ENCODE assay signal across 22 cellular contexts in genomic region chr19:33000510-33000909, GRCh38. TPM values are rescaled to one million over a fixed set of nuclear protein-coding genes. Genes with fewer than 3 reads are reported as not detected.
DNase-seq lines count a peak whose midpoint lies in the region; ATAC-seq, FAIRE-seq and TF ChIP-seq lines count a peak whose summit lies in the region.
"Had no signal": no experiment of that assay in that cellular context is flagged by ENCODE, and none has a peak within 500 bp of the region (broad histone marks: within the 10 kb centered on the region; RNA-seq: fewer than 3 reads in every experiment).

No MANE protein-coding gene starts in this region.

- no peak overlapping the region for H3K27ac ChIP-seq in CD4-positive, alpha-beta T cell (ENCODE audit: low read depth, low read length)
- peak overlapping the region; percentile 9; the same call in 1 of the 2 replicates for H3K27ac ChIP-seq in VCaP
- H3K27ac ChIP-seq: skin epidermis, tibial artery had no signal

- peaks cover 2% of the 10 kb centered on the region for H3K27me3 Mint-ChIP-seq in activated CD4-positive, alpha-beta T cell treated with anti-CD3 and anti-CD28 coated beads, Interleukin-2, amount 10 ng/mL, durations not matched to agents 24 days and 14 days
- H3K27me3 Mint-ChIP-seq in CD4-positive, alpha-beta T cell = no peaks in the 10 kb centered on the region
- peaks cover 18% of the 10 kb centered on the region for H3K27me3 Mint-ChIP-seq in central memory CD8-positive, alpha-beta T cell
- H3K27me3 Mint-ChIP-seq: stimulated activated memory B cell treated with anti-CD40 and anti-IgM and Interleukin-4, amounts not matched to agents 10 μg/mL and 1 μg/mL and 100 μg/mL, for 72 hours had no signal

- peak overlapping the region; percentile 39 for H3K4me3 Mint-ChIP-seq in activated CD4-positive, alpha-beta T cell treated with anti-CD3 and anti-CD28 coated beads, Interleukin-2, amount 10 ng/mL, durations not matched to agents 24 days and 14 days
- H3K4me3 Mint-ChIP-seq in CD4-positive, alpha-beta T cell = peak overlapping the region; percentile 22
- H3K4me3 Mint-ChIP-seq in central memory CD8-positive, alpha-beta T cell = no peak overlapping the region
- H3K4me3 Mint-ChIP-seq: stimulated activated memory B cell treated with anti-CD40 and anti-IgM and Interleukin-4, amounts not matched to agents 10 μg/mL and 1 μg/mL and 100 μg/mL, for 72 hours had no signal

- H3K9me3 Mint-ChIP-seq in activated CD4-positive, alpha-beta T cell treated with anti-CD3 and anti-CD28 coated beads, Interleukin-2, amount 10 ng/mL, durations not matched to agents 24 days and 14 days = no peaks in the 10 kb centered on the region
- H3K9me3 Mint-ChIP-seq in CD4-positive, alpha-beta T cell = no peaks in the 10 kb centered on the region
- H3K9me3 Mint-ChIP-seq in central memory CD8-positive, alpha-beta T cell = no peaks in the 10 kb centered on the region
- H3K9me3 Mint-ChIP-seq: stimulated activated memory B cell treated with anti-CD40 and anti-IgM and Interleukin-4, amounts not matched to agents 10 μg/mL and 1 μg/mL and 100 μg/mL, for 72 hours had no signal

- intact Hi-C loops in activated CD4-positive, alpha-beta T cell treated with anti-CD3 and anti-CD28 coated beads, Interleukin-2, amount 10 ng/mL, durations not matched to agents 24 days and 14 days (cut with micrococcal nuclease) = no loop called here
- intact Hi-C loops in CD4-positive, alpha-beta T cell (cut with DNase I, micrococcal nuclease) = no loop called here

- peak; percentile 43 for ATAC-seq in CD4-positive, alpha-beta T cell (ENCODE audit: poor library complexity)
- no peak for ATAC-seq in central memory CD8-positive, alpha-beta T cell (replicated peaks; ENCODE audit: extremely low read depth, poor library complexity, severe bottlenecking)
- ATAC-seq in GM18909 (IDR thresholded peaks at IDR 0.05; ENCODE audit: poor library complexity, unreplicated experiment) = no peak
- ATAC-seq: HepG2; stimulated activated memory B cell treated with anti-CD40 and anti-IgM and Interleukin-4, amounts not matched to agents 10 μg/mL and 1 μg/mL and 100 μg/mL, for 72 hours had no signal

- peak; percentile 77 for DNase-seq in activated CD4-positive, alpha-beta T cell treated with anti-CD3 and anti-CD28 coated beads, Interleukin-2, amount 10 ng/mL, durations not matched to agents 24 days and 14 days
- no peak for DNase-seq in activated CD4-positive, alpha-beta T cell treated with anti-CD3 and anti-CD28 coated beads for 48 hours
- DNase-seq in CD4-positive, alpha-beta T cell = peak in 5 of 10 experiments; percentile 4 to 35 (median 17)
- no peak for DNase-seq in central memory CD8-positive, alpha-beta T cell (ENCODE audit: low spot score in 2 of 2)
- DNase-seq in SHP77 treated with DMSO at 0.1 percent for 48 hours (lab: John Stamatoyannopoulos, UW) (no peak), RCC 7860 (ENCODE audit: low spot score) (no peak)
- DNase-seq: 8988T; activated CD4-positive, alpha-beta T cell treated with anti-CD3 and anti-CD28 coated beads for 4 hours; Calu3; cerebellar nuclear complex; glutamatergic neuron; GOT3; kidney glomerular epithelial cell; NCI-H1105 treated with DMSO at 0.1 percent for 48 hours; NCI-H2081; NCI-H82; tibial artery had no signal

- no peaks in the 10 kb centered on the region for H3K36me3 Mint-ChIP-seq in activated CD4-positive, alpha-beta T cell treated with anti-CD3 and anti-CD28 coated beads, Interleukin-2, amount 10 ng/mL, durations not matched to agents 24 days and 14 days (ENCODE audit: low read depth)
- H3K36me3 Mint-ChIP-seq in CD4-positive, alpha-beta T cell (ENCODE audit: low read depth) = no peaks in the 10 kb centered on the region
- no peaks in the 10 kb centered on the region for H3K36me3 Mint-ChIP-seq in central memory CD8-positive, alpha-beta T cell (ENCODE audit: insufficient read depth)

- POLR2A ChIA-PET in CD4-positive, alpha-beta T cell (lab: Charles Lee) = no interaction called here

- H3K27me3 ChIP-seq in CD4-positive, alpha-beta T cell (ENCODE audit: control insufficient read depth, insufficient read depth, low read length) = no peaks in the 10 kb centered on the region
- H3K27me3 ChIP-seq: tibial artery had no signal

- no peaks in the 10 kb centered on the region for H3K9me3 ChIP-seq in CD4-positive, alpha-beta T cell (ENCODE audit: control insufficient read depth, low read length)
- H3K9me3 ChIP-seq: tibial artery had no signal

- peak overlapping the region; percentile 5 for H3K27ac Mint-ChIP-seq in activated CD4-positive, alpha-beta T cell treated with anti-CD3 and anti-CD28 coated beads, Interleukin-2, amount 10 ng/mL, durations not matched to agents 24 days and 14 days
- H3K27ac Mint-ChIP-seq in CD4-positive, alpha-beta T cell = peak overlapping the region; percentile 3
- H3K27ac Mint-ChIP-seq in central memory CD8-positive, alpha-beta T cell (ENCODE audit: low read depth) = peak overlapping the region; percentile 9
- H3K27ac Mint-ChIP-seq: stimulated activated memory B cell treated with anti-CD40 and anti-IgM and Interleukin-4, amounts not matched to agents 10 μg/mL and 1 μg/mL and 100 μg/mL, for 72 hours had no signal

- no peak for FAIRE-seq in RCC 7860 (lab: Jason Lieb, UNC)
- FAIRE-seq: HepG2 had no signal

- CTCF ChIA-PET in CD4-positive, alpha-beta T cell (lab: Charles Lee) = interaction anchor here (0.6 kb wide), 1 partner anchor 17 kb away, joined by 3 read pairs; no protein-coding TSS in a partner anchor

- H3K4me1 Mint-ChIP-seq in activated CD4-positive, alpha-beta T cell treated with anti-CD3 and anti-CD28 coated beads, Interleukin-2, amount 10 ng/mL, durations not matched to agents 24 days and 14 days = peaks cover 13% of the 10 kb centered on the region
- peaks cover 17% of the 10 kb centered on the region for H3K4me1 Mint-ChIP-seq in CD4-positive, alpha-beta T cell (ENCODE audit: low read depth)
- H3K4me1 Mint-ChIP-seq in central memory CD8-positive, alpha-beta T cell = peaks cover 7% of the 10 kb centered on the region

- no peak for TF ChIP-seq CTCF in CD4-positive, alpha-beta T cell (IDR thresholded peaks at IDR 0.05)
- TF ChIP-seq CTCF in VCaP (conservative IDR thresholded peaks at IDR 0.05) = no peak

RNA-seq across cellular contexts. Expression of gene FAAP24, which starts 28.5 kb away (rescaled TPM):
- 10.0 and 10.1 TPM in 2 replicates for total RNA-seq in activated CD4-positive, alpha-beta T cell treated with anti-CD3 and anti-CD28 coated beads, Interleukin-2, amount 10 ng/mL, durations not matched to agents 24 days and 14 days
- total RNA-seq in CD4-positive, alpha-beta T cell = 1 to 10 TPM in 1 of 2 experiments, under 1 TPM in 1; 0.91 to 1.4 TPM

RNA-seq across cellular contexts. Expression of gene CEP89, which starts 28.8 kb away (rescaled TPM):
- total RNA-seq in activated CD4-positive, alpha-beta T cell treated with anti-CD3 and anti-CD28 coated beads, Interleukin-2, amount 10 ng/mL, durations not matched to agents 24 days and 14 days = 16.9 and 17.6 TPM in 2 replicates
- 1 to 10 TPM; 4.0 to 5.1 TPM for total RNA-seq in CD4-positive, alpha-beta T cell
